33 cellular contexts compared by ENCODE assay signal in the genomic region with DNA sequence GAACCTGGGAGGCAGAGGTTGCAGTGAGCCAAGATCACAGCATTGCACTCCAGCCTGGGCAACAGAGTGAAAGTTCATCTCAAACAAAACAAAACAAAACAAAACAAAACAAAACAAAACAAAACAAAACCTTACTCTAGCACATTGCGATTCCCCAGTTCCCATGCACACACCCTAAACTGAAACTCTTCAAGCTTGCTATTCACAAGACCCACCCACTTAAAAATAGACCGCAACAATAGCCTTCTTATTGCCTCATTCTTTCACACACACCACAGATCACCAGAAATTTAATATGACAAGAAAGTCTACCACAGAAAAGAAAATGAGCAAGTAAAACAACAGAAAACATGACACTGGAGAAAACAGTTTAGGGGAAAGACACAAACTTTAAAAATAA.
DNase-seq lines count a peak whose midpoint lies in the region; ATAC-seq, FAIRE-seq and TF ChIP-seq lines count a peak whose summit lies in the region.
"Had no signal": no experiment of that assay in that cellular context is flagged by ENCODE, and none has a peak within 500 bp of the region (broad histone marks: within the 10 kb centered on the region; RNA-seq: fewer than 3 reads in every experiment).

No MANE protein-coding gene starts in this region.

- peak; percentile 23 for FAIRE-seq in astrocyte (lab: Jason Lieb, UNC)
- FAIRE-seq: GM19239, urothelium cell line had no signal

- no peaks in the 10 kb centered on the region for H3K79me2 ChIP-seq in astrocyte (ENCODE audit: insufficient read depth, low read length)
- H3K79me2 ChIP-seq: hepatocyte had no signal

- no peaks in the 10 kb centered on the region for H3K4me1 ChIP-seq in astrocyte (ENCODE audit: insufficient read depth, low read length)
- H3K4me1 ChIP-seq: BE2C, body of pancreas, foreskin keratinocyte, SJSA1 had no signal

- H3K27ac ChIP-seq in astrocyte (ENCODE audit: low read depth, low read length) = no peak overlapping the region
- H3K27ac ChIP-seq: body of pancreas, dorsolateral prefrontal cortex, foreskin keratinocyte, hepatocyte, SJSA1 had no signal

- H3K9me3 Mint-ChIP-seq in astrocyte (ENCODE audit: unreplicated experiment) = no peaks in the 10 kb centered on the region
- H3K9me3 Mint-ChIP-seq: GM23338 had no signal

- TF ChIP-seq CTCF in GM06990 (IDR thresholded peaks at IDR 0.05; ENCODE audit: insufficient read depth, low read length, poor library complexity, severe bottlenecking) (no peak), astrocyte (IDR thresholded peaks at IDR 0.05; ENCODE audit: insufficient read depth, low read depth, low read length) (no peak)

- no peaks in the 10 kb centered on the region for H3K27me3 Mint-ChIP-seq in astrocyte (ENCODE audit: low read depth, unreplicated experiment)
- H3K27me3 Mint-ChIP-seq: activated naive CD8-positive, alpha-beta T cell treated with anti-CD3 and anti-CD28 coated beads, Interleukin-2, amount 50 U/mL, for 24 hours; IgD-negative memory B cell; naive thymus-derived CD4-positive, alpha-beta T cell had no signal

- no peaks in the 10 kb centered on the region for H3K36me3 Mint-ChIP-seq in astrocyte (ENCODE audit: low read depth, unreplicated experiment)
- H3K36me3 Mint-ChIP-seq: IgD-negative memory B cell had no signal

- H3K9me3 ChIP-seq in astrocyte (ENCODE audit: insufficient read depth, low read depth, low read length) = no peaks in the 10 kb centered on the region
- H3K9me3 ChIP-seq: BE2C, body of pancreas, MG63, SJSA1 had no signal

- no peaks in the 10 kb centered on the region for H3K4me1 Mint-ChIP-seq in astrocyte (ENCODE audit: low read depth, unreplicated experiment)
- H3K4me1 Mint-ChIP-seq: activated naive CD8-positive, alpha-beta T cell treated with anti-CD3 and anti-CD28 coated beads, Interleukin-2, amount 50 U/mL, for 24 hours had no signal

- no peak overlapping the region for H3K27ac Mint-ChIP-seq in astrocyte (ENCODE audit: unreplicated experiment)
- H3K27ac Mint-ChIP-seq: activated naive CD8-positive, alpha-beta T cell treated with anti-CD3 and anti-CD28 coated beads, Interleukin-2, amount 50 U/mL, for 24 hours; IgD-negative memory B cell; naive thymus-derived CD4-positive, alpha-beta T cell had no signal

- H2AFZ ChIP-seq in astrocyte (ENCODE audit: low read depth, low read length) = no peak overlapping the region
- H2AFZ ChIP-seq: hepatocyte had no signal

- ATAC-seq in GM19395 (IDR thresholded peaks at IDR 0.05; ENCODE audit: unreplicated experiment) = peak; percentile 73
- ATAC-seq in HG03066 (IDR thresholded peaks at IDR 0.05; ENCODE audit: low read depth, unreplicated experiment) = peak; percentile 69
- no peak for ATAC-seq in GM21825 (IDR thresholded peaks at IDR 0.05; ENCODE audit: unreplicated experiment)
- ATAC-seq: activated naive CD8-positive, alpha-beta T cell treated with anti-CD3 and anti-CD28 coated beads, Interleukin-2, amount 50 U/mL, for 24 hours; body of pancreas; foreskin keratinocyte; GM23338; left lobe of liver; naive thymus-derived CD4-positive, alpha-beta T cell had no signal

- H3K4me2 ChIP-seq in astrocyte (ENCODE audit: low read length) = no peak overlapping the region
- H3K4me2 ChIP-seq: GM23338, hepatocyte had no signal

- H3K4me3 Mint-ChIP-seq in astrocyte (ENCODE audit: unreplicated experiment) = no peak overlapping the region
- H3K4me3 Mint-ChIP-seq: activated naive CD8-positive, alpha-beta T cell treated with anti-CD3 and anti-CD28 coated beads, Interleukin-2, amount 50 U/mL, for 24 hours; GM23338; IgD-negative memory B cell; naive thymus-derived CD4-positive, alpha-beta T cell had no signal

- no peak overlapping the region for H3K9ac ChIP-seq in astrocyte (ENCODE audit: low read length)

- DNase-seq in GM06990 (ENCODE audit: extremely low read depth, insufficient read length) (peak; percentile 54), astrocyte (ENCODE audit: low read depth) (no peak), HT-29 (ENCODE audit: low spot score) (no peak), NCI-H146 treated with DMSO at 0.1 percent for 48 hours (lab: John Stamatoyannopoulos, UW; ENCODE audit: unreplicated experiment) (no peak), occipital lobe (lab: John Stamatoyannopoulos, UW) (no peak)
- DNase-seq: activated CD8-positive, alpha-beta memory T cell treated with anti-CD3 and anti-CD28 coated beads for 24 hours; activated gamma-delta T cell; activated naive CD8-positive, alpha-beta T cell treated with anti-CD3 and anti-CD28 coated beads, Interleukin-2, amount 50 U/mL, for 24 hours; activated T-cell treated with anti-CD3 and anti-CD28 coated beads, Interleukin-2, amount 50 U/mL, for 1 hour; BE2C; body of pancreas; cerebellar nuclear complex; dorsolateral prefrontal cortex; foreskin keratinocyte; GF-D8; MG63; naive thymus-derived CD4-positive, alpha-beta T cell; NCI-H1694; NCI-H2171 treated with DMSO at 0.1 percent for 48 hours; NCI-H524; stimulated activated CD4-positive, alpha-beta T cell treated with anti-CD3 and anti-CD28 coated beads, Interleukin-4, amount 100 ng/mL, for 4 hours; stimulated activated naive CD4-positive, alpha-beta T cell; T-helper 1 cell had no signal

- no peaks in the 10 kb centered on the region for H3K36me3 ChIP-seq in GM06990 (ENCODE audit: control insufficient read depth, insufficient read depth, low read length)
- H3K36me3 ChIP-seq in astrocyte (ENCODE audit: insufficient read depth, low read length) = no peaks in the 10 kb centered on the region
- H3K36me3 ChIP-seq: BE2C, MG63, SJSA1 had no signal

- H3K4me3 ChIP-seq in GM06990 (replicated peaks; ENCODE audit: low read depth, low read length) (no peak overlapping the region), astrocyte (ENCODE audit: insufficient read depth, low read depth, low read length) (no peak overlapping the region)
- H3K4me3 ChIP-seq: body of pancreas, dorsolateral prefrontal cortex, GM23338, hepatocyte, MG63, SJSA1 had no signal

- H3K27me3 ChIP-seq in GM06990 (replicated peaks; ENCODE audit: control insufficient read depth, insufficient read depth, low read length) (no peaks in the 10 kb centered on the region), astrocyte (ENCODE audit: insufficient read depth, low read length) (no peaks in the 10 kb centered on the region)
- H3K27me3 ChIP-seq: BE2C, body of pancreas, dorsolateral prefrontal cortex, foreskin keratinocyte, hepatocyte, MG63, SJSA1 had no signal

- no peaks in the 10 kb centered on the region for H4K20me1 ChIP-seq in astrocyte (ENCODE audit: insufficient read depth, low read length)
